ENCODE assay signal across 17 cellular contexts in genomic region chr2:215750763-215751162, GRCh38.
DNase-seq lines count a peak whose midpoint lies in the region; ATAC-seq and TF ChIP-seq lines count a peak whose summit lies in the region.
"Had no signal": no experiment of that assay in that cellular context is flagged by ENCODE, and none has a peak within 500 bp of the region (broad histone marks: within the 10 kb centered on the region; RNA-seq: fewer than 3 reads in every experiment).

No MANE protein-coding gene starts in this region.

- H3K79me2 ChIP-seq in MM.1S (ENCODE audit: low read length) = no peaks in the 10 kb centered on the region

- H3K4me1 Mint-ChIP-seq in activated CD4-positive, alpha-beta T cell treated with anti-CD3 and anti-CD28 coated beads, Interleukin-2, amount 10 ng/mL, durations not matched to agents 24 days and 14 days = peaks cover 20% of the 10 kb centered on the region
- H3K4me1 Mint-ChIP-seq in activated naive CD8-positive, alpha-beta T cell treated with anti-CD3 and anti-CD28 coated beads, Interleukin-2, amount 50 U/mL, for 24 hours = peaks cover 53% of the 10 kb centered on the region

- TF ChIP-seq POLR2A in uterus (IDR thresholded peaks at IDR 0.05) = no peak
- TF ChIP-seq POLR2A in gastrocnemius medialis (IDR thresholded peaks at IDR 0.05) = no peak

- WGBS in mesenchymal stem cell = 67% methylated on average over 2 of the region's 4 CpGs

- H3K79me1 ChIP-seq in mesenchymal stem cell (replicated peaks; ENCODE audit: low read length, poor library complexity, severe bottlenecking) = no peaks in the 10 kb centered on the region

- H3K36me3 Mint-ChIP-seq in activated CD4-positive, alpha-beta T cell treated with anti-CD3 and anti-CD28 coated beads, Interleukin-2, amount 10 ng/mL, durations not matched to agents 24 days and 14 days (ENCODE audit: low read depth) = no peaks in the 10 kb centered on the region
- no peaks in the 10 kb centered on the region for H3K36me3 Mint-ChIP-seq in activated naive CD8-positive, alpha-beta T cell treated with anti-CD3 and anti-CD28 coated beads, Interleukin-2, amount 50 U/mL, for 24 hours (ENCODE audit: low read depth)
- H3K36me3 Mint-ChIP-seq: natural killer cell had no signal

- H3K4me3 Mint-ChIP-seq in activated CD4-positive, alpha-beta T cell treated with anti-CD3 and anti-CD28 coated beads, Interleukin-2, amount 10 ng/mL, durations not matched to agents 24 days and 14 days = no peak overlapping the region
- no peak overlapping the region for H3K4me3 Mint-ChIP-seq in activated naive CD8-positive, alpha-beta T cell treated with anti-CD3 and anti-CD28 coated beads, Interleukin-2, amount 50 U/mL, for 24 hours
- H3K4me3 Mint-ChIP-seq: natural killer cell had no signal

- H3K9me3 Mint-ChIP-seq in activated CD4-positive, alpha-beta T cell treated with anti-CD3 and anti-CD28 coated beads, Interleukin-2, amount 10 ng/mL, durations not matched to agents 24 days and 14 days = no peaks in the 10 kb centered on the region
- H3K9me3 Mint-ChIP-seq in activated naive CD8-positive, alpha-beta T cell treated with anti-CD3 and anti-CD28 coated beads, Interleukin-2, amount 50 U/mL, for 24 hours = no peaks in the 10 kb centered on the region
- H3K9me3 Mint-ChIP-seq: natural killer cell had no signal

- no peak overlapping the region for H3K27ac Mint-ChIP-seq in activated CD4-positive, alpha-beta T cell treated with anti-CD3 and anti-CD28 coated beads, Interleukin-2, amount 10 ng/mL, durations not matched to agents 24 days and 14 days
- H3K27ac Mint-ChIP-seq in activated naive CD8-positive, alpha-beta T cell treated with anti-CD3 and anti-CD28 coated beads, Interleukin-2, amount 50 U/mL, for 24 hours = peak overlapping the region; percentile 7
- H3K27ac Mint-ChIP-seq: natural killer cell had no signal

- H3K9me2 ChIP-seq in MM.1S (replicated peaks; ENCODE audit: insufficient read depth, low read length) = no peaks in the 10 kb centered on the region

- ATAC-seq in activated naive CD8-positive, alpha-beta T cell treated with anti-CD3 and anti-CD28 coated beads, Interleukin-2, amount 50 U/mL, for 24 hours = no peak
- ATAC-seq in gastrocnemius medialis = no peak
- ATAC-seq: left lung had no signal

- H3K27ac ChIP-seq in MM.1S (ENCODE audit: low read length) (no peak overlapping the region), mesenchymal stem cell (ENCODE audit: low read length, poor library complexity, severe bottlenecking) (peak overlapping the region; percentile 89), uterus (no peak overlapping the region), gastrocnemius medialis (no peak overlapping the region)
- H3K27ac ChIP-seq: 22Rv1, testis had no signal

- H3K4me3 ChIP-seq in MM.1S (ENCODE audit: low read length) (no peak overlapping the region), mesenchymal stem cell (ENCODE audit: insufficient read depth in 1 of 2, low read depth in 1 of 2, low read length in 2 of 2) (no peak overlapping the region), uterus (no peak overlapping the region), gastrocnemius medialis (no peak overlapping the region)
- H3K4me3 ChIP-seq: left lung, testis had no signal

- H4K8ac ChIP-seq in mesenchymal stem cell (ENCODE audit: low read length) = no peak overlapping the region

- H3K27me3 Mint-ChIP-seq in activated CD4-positive, alpha-beta T cell treated with anti-CD3 and anti-CD28 coated beads, Interleukin-2, amount 10 ng/mL, durations not matched to agents 24 days and 14 days = no peaks in the 10 kb centered on the region
- peaks cover 15% of the 10 kb centered on the region for H3K27me3 Mint-ChIP-seq in activated naive CD8-positive, alpha-beta T cell treated with anti-CD3 and anti-CD28 coated beads, Interleukin-2, amount 50 U/mL, for 24 hours

- no peak overlapping the region for H2BK120ac ChIP-seq in mesenchymal stem cell (ENCODE audit: low read depth, low read length)

- H3K4me1 ChIP-seq in MM.1S (ENCODE audit: low read length) = peaks cover 19% of the 10 kb centered on the region
- peaks cover 17% of the 10 kb centered on the region for H3K4me1 ChIP-seq in mesenchymal stem cell (ENCODE audit: control insufficient read depth, insufficient read depth, low read depth, low read length)
- H3K4me1 ChIP-seq in uterus = peaks cover 0 to 9% of the 10 kb centered on the region in 2 donors
- peaks cover 0 to 12% of the 10 kb centered on the region in 2 donors for H3K4me1 ChIP-seq in gastrocnemius medialis

- H2BK15ac ChIP-seq in mesenchymal stem cell (ENCODE audit: low read depth, poor library complexity, severe bottlenecking) = no peak overlapping the region

- H4K91ac ChIP-seq in mesenchymal stem cell (ENCODE audit: low read length) = no peak overlapping the region

- H3K4ac ChIP-seq in mesenchymal stem cell (ENCODE audit: low read depth in 1 of 2, low read length in 2 of 2) = no peak overlapping the region

- H3K9ac ChIP-seq in MM.1S (ENCODE audit: low read length) (no peak overlapping the region), mesenchymal stem cell (ENCODE audit: low read length) (peak overlapping the region; percentile 91)

- peak overlapping the region; percentile 4 for H2BK5ac ChIP-seq in mesenchymal stem cell (ENCODE audit: low read depth, low read length, poor library complexity, severe bottlenecking)

- H3F3A ChIP-seq in MM.1S (ENCODE audit: insufficient read depth, low read length) = no peaks in the 10 kb centered on the region

- H3K9me3 ChIP-seq in MM.1S (replicated peaks; ENCODE audit: insufficient read depth, low read length) = no peaks in the 10 kb centered on the region
- H3K9me3 ChIP-seq in mesenchymal stem cell (ENCODE audit: control insufficient read depth, low read length) = no peaks in the 10 kb centered on the region
- H3K9me3 ChIP-seq in uterus = no peaks in the 10 kb centered on the region
- H3K9me3 ChIP-seq in gastrocnemius medialis = no peaks in the 10 kb centered on the region
- H3K9me3 ChIP-seq: left lung, testis had no signal

- intact Hi-C loops in activated CD4-positive, alpha-beta T cell treated with anti-CD3 and anti-CD28 coated beads, Interleukin-2, amount 10 ng/mL, durations not matched to agents 24 days and 14 days (cut with micrococcal nuclease) = no loop called here
- intact Hi-C loops in uterus (cut with DNase I; ENCODE audit: low total_unique reads) = no loop called here
- intact Hi-C loops in gastrocnemius medialis (cut with DNase I; ENCODE audit: low total_unique reads) = no loop called here

- peak overlapping the region; percentile 58 for H2AK5ac ChIP-seq in mesenchymal stem cell (ENCODE audit: low read length, severe bottlenecking)

- in situ Hi-C loops in gastrocnemius medialis (cut with MboI; ENCODE audit: low sequenced_read_pairs in 4 of 4) = no loop called here

- peak; percentile 64 for DNase-seq in activated CD4-positive, alpha-beta T cell treated with anti-CD3 and anti-CD28 coated beads, Interleukin-2, amount 10 ng/mL, durations not matched to agents 24 days and 14 days
- DNase-seq in activated CD4-positive, alpha-beta T cell treated with anti-CD3 and anti-CD28 coated beads for 1 hour = no peak
- peak; percentile 66 for DNase-seq in MM.1S
- no peak for DNase-seq in activated naive CD8-positive, alpha-beta T cell treated with anti-CD3 and anti-CD28 coated beads, Interleukin-2, amount 50 U/mL, for 24 hours
- no peak for DNase-seq in mesenchymal stem cell
- no peak for DNase-seq in uterus
- DNase-seq in HK-2 (ENCODE audit: unreplicated experiment) = no peak
- DNase-seq in gastrocnemius medialis = no peak
- DNase-seq: activated CD4-positive, CD25-positive, alpha-beta regulatory T cell; effector CD4-positive, alpha-beta T cell; GDM1; left lung; natural killer cell; NCI-H187 treated with DMSO at 0.1 percent for 48 hours; NCI-H510A; testis had no signal

- H3K27me3 ChIP-seq in MM.1S (replicated peaks; ENCODE audit: insufficient read depth, low read length) (no peaks in the 10 kb centered on the region), mesenchymal stem cell (ENCODE audit: control insufficient read depth in 1 of 2, insufficient read depth in 1 of 2, low read length in 2 of 2) (no peaks in the 10 kb centered on the region), uterus (no peaks in the 10 kb centered on the region), gastrocnemius medialis (no peaks in the 10 kb centered on the region)
- H3K27me3 ChIP-seq: left lung, testis had no signal

- TF ChIP-seq CTCF in MM.1S (IDR thresholded peaks at IDR 0.05; ENCODE audit: low read length) (no peak), uterus (IDR thresholded peaks at IDR 0.05) (no peak), gastrocnemius medialis (IDR thresholded peaks at IDR 0.05 in 4 of 5, conservative IDR thresholded peaks at IDR 0.05 in 1 of 5) (no peak)

- no peak overlapping the region for H2BK12ac ChIP-seq in mesenchymal stem cell (ENCODE audit: low read length in 2 of 2)

- peak overlapping the region; percentile 40; the same call in 1 of the 2 replicates for H2AFZ ChIP-seq in MM.1S (ENCODE audit: low read length)
- no peak overlapping the region for H2AFZ ChIP-seq in mesenchymal stem cell (ENCODE audit: low read depth, low read length)

- no peaks in the 10 kb centered on the region for H3K36me3 ChIP-seq in MM.1S (replicated peaks; ENCODE audit: insufficient read depth, low read length)
- H3K36me3 ChIP-seq in mesenchymal stem cell (ENCODE audit: control insufficient read depth in 1 of 2, insufficient read depth in 2 of 2, low read depth in 1 of 2, low read length in 2 of 2) = peaks cover 0 to 8% of the 10 kb centered on the region in 2 experiments
- no peaks in the 10 kb centered on the region for H3K36me3 ChIP-seq in uterus
- H3K36me3 ChIP-seq in gastrocnemius medialis = no peaks in the 10 kb centered on the region
- H3K36me3 ChIP-seq: left lung had no signal

- no peak overlapping the region for H3K14ac ChIP-seq in mesenchymal stem cell (ENCODE audit: low read length in 2 of 2)

- no peak overlapping the region for H3K18ac ChIP-seq in mesenchymal stem cell (ENCODE audit: low read depth in 1 of 2, low read length in 2 of 2)

- H3K4me2 ChIP-seq in MM.1S (ENCODE audit: low read depth, low read length) (peak overlapping the region; percentile 12; the same call in 1 of the 2 replicates), mesenchymal stem cell (ENCODE audit: low read length, poor library complexity, severe bottlenecking) (no peak overlapping the region)

- H3K23ac ChIP-seq in mesenchymal stem cell (ENCODE audit: low read length in 2 of 2) = no peak overlapping the region

- no peaks in the 10 kb centered on the region for H4K20me1 ChIP-seq in MM.1S (ENCODE audit: insufficient read depth, low read length)

Comparison
In these comparisons a context has a peak if more than half of its experiments do, and no peak if none do; other contexts are left out.
1. DNase-seq: peak in activated CD4-positive, alpha-beta T cell treated with anti-CD3 and anti-CD28 coated beads, Interleukin-2, amount 10 ng/mL, durations not matched to agents 24 days and 14 days (single experiment) and MM.1S (single experiment); none in activated CD4-positive, alpha-beta T cell treated with anti-CD3 and anti-CD28 coated beads for 1 hour (single experiment), activated naive CD8-positive, alpha-beta T cell treated with anti-CD3 and anti-CD28 coated beads, Interleukin-2, amount 50 U/mL, for 24 hours (single experiment), mesenchymal stem cell (single experiment), uterus (0 of 2), HK-2 (single experiment) and gastrocnemius medialis (0 of 2).